Comparison of ENCODE assay signal across 8 cellular contexts in genomic region chr9:2053883-2054845, GRCh38. TPM values are rescaled to one million over a fixed set of nuclear protein-coding genes. Genes with fewer than 3 reads are reported as not detected.
DNase-seq lines count a peak whose midpoint lies in the region; ATAC-seq and TF ChIP-seq lines count a peak whose summit lies in the region.

No MANE protein-coding gene starts in this region.

- H3K36me3 Mint-ChIP-seq in GM23338 (ENCODE audit: low read depth), result no peaks in the 10 kb centered on the region

- intact Hi-C loops in posterior vena cava (cut with DNase I), result no loop called here

- H3K9me2 ChIP-seq in GM23338 (ENCODE audit: insufficient read depth), result no peaks in the 10 kb centered on the region

- DNase-seq in ACHN, result peak; percentile 80
- DNase-seq in activated T-cell treated with anti-CD3 and anti-CD28 coated beads for 4 hours, result peak; percentile 19
- peak; percentile 87 for DNase-seq in glomerular visceral epithelial cell (ENCODE audit: extremely low spot score)
- peak; percentile 35 for DNase-seq in stimulated activated CD4-positive, alpha-beta T cell treated with anti-CD3 and anti-CD28 coated beads, Interleukin-2, amount 100 ng/mL, for 4 hours (ENCODE audit: low read depth)
- no peak for DNase-seq in GM23338 (ENCODE audit: low spot score)
- DNase-seq in posterior vena cava (ENCODE audit: low spot score), result no peak

- peaks cover 2% of the 10 kb centered on the region for H3K27me3 Mint-ChIP-seq in GM23338 (ENCODE audit: insufficient read depth, low read depth, poor library complexity)

- no peaks in the 10 kb centered on the region for H3F3A ChIP-seq in GM23338 (replicated peaks; ENCODE audit: low read depth)

- H3K79me2 ChIP-seq in GM23338 (replicated peaks; ENCODE audit: insufficient read depth), result no peaks in the 10 kb centered on the region

- H3K4me3 Mint-ChIP-seq in GM23338, result no peak overlapping the region

- in situ Hi-C loops in ACHN (cut with HindIII; ENCODE audit: low pct_ligation_motif_present, low pct_unique_long_range_greater_than_20kb, low sequenced_read_pairs), result no loop called here

- H3K27ac Mint-ChIP-seq in GM23338, result no peak overlapping the region

- no peaks in the 10 kb centered on the region for H3K36me3 ChIP-seq in GM23338 (ENCODE audit: insufficient read depth)

- no peak for TF ChIP-seq CTCF in GM23338 (conservative IDR thresholded peaks at IDR 0.05; ENCODE audit: low read depth in 2 of 2)

- H3K27ac ChIP-seq in GM23338 (ENCODE audit: low read depth), result no peak overlapping the region

- no peaks in the 10 kb centered on the region; the same call in 1 of the 2 replicates for H3K4me1 ChIP-seq in GM23338 (ENCODE audit: insufficient read depth)

- H3K4me3 ChIP-seq in GM23338, result no peak overlapping the region

- H3K27me3 ChIP-seq in GM23338 (ENCODE audit: insufficient read depth), result no peaks in the 10 kb centered on the region

- H3K4me2 ChIP-seq in GM23338, result no peak overlapping the region

- peaks cover 14% of the 10 kb centered on the region for H3K4me1 Mint-ChIP-seq in GM23338

- no peak overlapping the region for H2AFZ ChIP-seq in GM23338

- H3K9me3 Mint-ChIP-seq in GM23338, result no peaks in the 10 kb centered on the region

- H4K20me1 ChIP-seq in GM23338 (replicated peaks; ENCODE audit: insufficient read depth), result no peaks in the 10 kb centered on the region

- ATAC-seq in GM19324 (IDR thresholded peaks at IDR 0.05; ENCODE audit: low FRiP score, unreplicated experiment), result peak; percentile 97
- peak; percentile 90 for ATAC-seq in HG03457 (IDR thresholded peaks at IDR 0.05; ENCODE audit: unreplicated experiment)
- ATAC-seq in GM23338, result no peak

TF ChIP-seq in GM23338, 12 proteins besides CTCF, POLR2A, EP300 and RAD21:
- no peak for TF ChIP-seq ZNF331 (CRISPR knock-in tag; IDR thresholded peaks at IDR 0.05; ENCODE audit: low read depth)
- TF ChIP-seq ZNF114 (CRISPR knock-in tag; IDR thresholded peaks at IDR 0.05), result no peak
- no peak for TF ChIP-seq REST (IDR thresholded peaks at IDR 0.05; ENCODE audit: unreplicated experiment)
- no peak for TF ChIP-seq EZH2phosphoT487 (IDR thresholded peaks at IDR 0.05; ENCODE audit: unreplicated experiment)
- no peak for TF ChIP-seq NANOG (IDR thresholded peaks at IDR 0.05; ENCODE audit: borderline replicate concordance)
- no peak for TF ChIP-seq CREB1 (CRISPR knock-in tag; IDR thresholded peaks at IDR 0.05; ENCODE audit: low read depth)
TF ChIP-seq in GM23338: peak in this region for 0.

RNA-seq across cellular contexts. Expression of gene SMARCA2, which starts 39.0 kb away (rescaled TPM):
- 21.9 and 22.9 TPM in 2 replicates for total RNA-seq in GM23338 (2014; rRNA removed; shearing (Covaris generic))
- polyA plus RNA-seq in GM23338 (2016; fragmentation: Nextera tagmentation; extraction: Ambion mirVana), result 18.4 and 21.7 TPM in 2 replicates
- total RNA-seq in posterior vena cava, result 100 to 1,000 TPM; 152 to 174 TPM

Comparison
In these comparisons a context has a peak if more than half of its experiments do, and no peak if none do; other contexts are left out.
1. DNase-seq: peak in ACHN (single experiment), activated T-cell treated with anti-CD3 and anti-CD28 coated beads for 4 hours (single experiment), glomerular visceral epithelial cell (single experiment) and stimulated activated CD4-positive, alpha-beta T cell treated with anti-CD3 and anti-CD28 coated beads, Interleukin-2, amount 100 ng/mL, for 4 hours (single experiment); none in GM23338 (single experiment) and posterior vena cava (single experiment).